ENCODE assay signal across 8 cellular contexts in the genomic region with DNA sequence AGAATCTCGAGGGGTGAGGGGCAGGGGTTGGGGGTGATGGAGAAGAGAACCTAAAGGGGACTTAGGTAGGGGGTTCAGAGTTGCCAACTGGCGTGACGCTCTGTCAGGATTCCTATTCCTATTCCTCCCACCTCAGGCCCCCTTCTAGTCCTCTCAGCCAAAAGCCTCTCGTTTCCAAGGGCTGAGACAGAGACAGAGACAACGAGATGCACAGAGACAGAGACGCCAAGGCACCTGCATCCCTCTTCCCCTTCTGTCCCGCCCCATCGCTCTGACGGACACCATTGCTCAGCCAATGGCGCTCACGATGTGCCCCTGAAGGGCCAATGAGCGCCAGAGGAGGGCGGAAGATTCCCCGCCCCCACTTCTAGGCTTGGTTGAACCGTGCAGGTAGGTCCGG.
DNase-seq lines count a peak whose midpoint lies in the region; ATAC-seq, FAIRE-seq and TF ChIP-seq lines count a peak whose summit lies in the region.
"Not testable (repeated sequence)": the region's sequence is repeated elsewhere in the genome, so short reads cannot be mapped to it uniquely, and the experiment has no call there.

No MANE protein-coding gene starts in this region.

- H2BK5ac ChIP-seq in H9 (ENCODE audit: insufficient read length, low read length) = not testable (repeated sequence)

- TF ChIP-seq CTCF in H9 (conservative IDR thresholded peaks at IDR 0.05); mammary epithelial cell (conservative IDR thresholded peaks at IDR 0.05 in 1 of 2, IDR thresholded peaks at IDR 0.05 in 1 of 2; ENCODE audit: extremely low read depth in 1 of 2, insufficient read depth in 1 of 2, low read depth in 1 of 2, low read length in 2 of 2); retinal pigment epithelial cell (conservative IDR thresholded peaks at IDR 0.05; ENCODE audit: low read depth, low read length); thoracic aorta (IDR thresholded peaks at IDR 0.05): not testable (repeated sequence)

- not testable (repeated sequence) for H2BK20ac ChIP-seq in H9 (ENCODE audit: low read depth, low read length, poor library complexity, severe bottlenecking)

- not testable (repeated sequence) for H3K4me1 ChIP-seq in H9 (ENCODE audit: insufficient read depth, low read length); HUES48 (ENCODE audit: control insufficient read depth, insufficient read depth, low read length); mammary epithelial cell (ENCODE audit: insufficient read depth, low read length); iPS-20b (ENCODE audit: insufficient read depth, low read length); thoracic aorta (ENCODE audit: control insufficient read depth in 1 of 2, low read depth in 2 of 2)

- H3K9me3 Mint-ChIP-seq in H9 = not testable (repeated sequence)

- H3T11ph ChIP-seq in H9 (ENCODE audit: low read length) = not testable (repeated sequence)

- H3K4me3 ChIP-seq in HUES48 (ENCODE audit: low read depth, low read length) (peak overlapping the region; percentile 56; the same call in 1 of the 2 replicates), mammary epithelial cell (replicated peaks in 1 of 3; ENCODE audit: insufficient read depth in 1 of 3, low read depth in 2 of 3, low read length in 3 of 3) (peak overlapping the region in 2 of 3 experiments; percentile 36 to 50), iPS-20b (ENCODE audit: low read length) (peak overlapping the region; percentile 51; the same call in 1 of the 2 replicates), retinal pigment epithelial cell (ENCODE audit: low read length) (peak overlapping the region; percentile 44), thoracic aorta (peak overlapping the region; percentile 77)

- not testable (repeated sequence) for H4K5ac ChIP-seq in H9 (ENCODE audit: insufficient read length, low read depth, low read length)

- not testable (repeated sequence) for H3K79me2 ChIP-seq in H9 (ENCODE audit: insufficient read depth, low read length); mammary epithelial cell (ENCODE audit: insufficient read depth, low read length)

- not testable (repeated sequence) for H3K4me1 Mint-ChIP-seq in H9

- H4K20me1 ChIP-seq in H9 (ENCODE audit: control insufficient read depth, insufficient read depth, insufficient read length); mammary epithelial cell (ENCODE audit: insufficient read depth, low read length): not testable (repeated sequence)

- ATAC-seq in thoracic aorta (ENCODE audit: insufficient number of reproducible peaks, low FRiP score, low read depth) = peak; percentile 75

- H3K4ac ChIP-seq in H9 (ENCODE audit: low read depth, low read length) = not testable (repeated sequence)

- not testable (repeated sequence) for H3K4me2 ChIP-seq in H9 (ENCODE audit: insufficient read depth, insufficient read length, low read length); mammary epithelial cell (ENCODE audit: insufficient read depth, low read depth, low read length)

- not testable (repeated sequence) for H3K56ac ChIP-seq in H9 (ENCODE audit: insufficient read length, low read depth, low read length)

- CTCF ChIA-PET in mammary epithelial cell (lab: Charles Lee; ENCODE audit: low non-redundant PET) = not testable (repeated sequence)

- intact Hi-C loops in mammary epithelial cell (cut with micrococcal nuclease) = not testable (repeated sequence)

- TF ChIP-seq POLR2A in GM12891 (IDR thresholded peaks at IDR 0.05; ENCODE audit: low read depth, low read length) = not testable (repeated sequence)

- H3K36me3 ChIP-seq in HUES48 (ENCODE audit: control insufficient read depth, insufficient read depth, low read length); mammary epithelial cell (ENCODE audit: insufficient read depth, low read length); iPS-20b (ENCODE audit: insufficient read depth, low read depth, low read length); thoracic aorta: not testable (repeated sequence)

- in situ Hi-C loops in mammary epithelial cell (cut with MboI; ENCODE audit: low sequenced_read_pairs in 2 of 2) = not testable (repeated sequence)

- H2BK12ac ChIP-seq in H9 (ENCODE audit: insufficient read length, low read depth, low read length) = not testable (repeated sequence)

- H4K8ac ChIP-seq in H9 (replicated peaks; ENCODE audit: insufficient read length, low read depth, low read length) = not testable (repeated sequence)

- peak overlapping the region; percentile 50 to 74 for H3K4me3 Mint-ChIP-seq in H9

- not testable (repeated sequence) for H3K27ac Mint-ChIP-seq in H9

- peak; percentile 99 for FAIRE-seq in GM12891 (lab: Jason Lieb, UNC)

- H4K91ac ChIP-seq in H9 (ENCODE audit: insufficient read length, low read depth, low read length) = not testable (repeated sequence)

- BruUV-seq in mammary epithelial cell (replicated peaks; lab: Mats Ljungman, UMichigan) = not testable (repeated sequence)

- not testable (repeated sequence) for H2AK5ac ChIP-seq in H9 (ENCODE audit: insufficient read length, low read length)

- H3K27ac ChIP-seq in H9 (ENCODE audit: insufficient read length, low read depth, low read length); HUES48 (ENCODE audit: low read depth, low read length); mammary epithelial cell (ENCODE audit: insufficient read depth, low read depth, low read length); iPS-20b (ENCODE audit: low read length); thoracic aorta: not testable (repeated sequence)

- not testable (repeated sequence) for H3K9me3 ChIP-seq in H9 (ENCODE audit: control insufficient read depth, low read depth, low read length); HUES48 (ENCODE audit: control insufficient read depth, insufficient read depth, low read length); mammary epithelial cell (replicated peaks; ENCODE audit: insufficient read depth, low read length); iPS-20b (ENCODE audit: insufficient read depth, low read depth, low read length); thoracic aorta

- not testable (repeated sequence) for H3K14ac ChIP-seq in H9 (ENCODE audit: insufficient read depth, low read length)

- not testable (repeated sequence) for H2BK15ac ChIP-seq in H9 (ENCODE audit: low read depth, low read length)

- peak; percentile 39 for DNase-seq in GM12891 (ENCODE audit: insufficient read length, low spot score)
- DNase-seq in H9 = peak; percentile 72
- DNase-seq in activated CD4-positive, alpha-beta T cell treated with anti-CD3 and anti-CD28 coated beads for 4 hours = peak; percentile 75 to 87
- DNase-seq in mammary epithelial cell = peak; percentile 59
- not testable (repeated sequence) for DNase-seq in retinal pigment epithelial cell (ENCODE audit: low read depth)
- peak; percentile 5 for DNase-seq in thoracic aorta (ENCODE audit: low spot score)

- dilution Hi-C loops in mammary epithelial cell (cut with HindIII; ENCODE audit: low sequenced_read_pairs) = not testable (repeated sequence)

- H3K9ac ChIP-seq in H9 (ENCODE audit: extremely low read depth, insufficient read length, low read length); HUES48 (ENCODE audit: low read depth, low read length); mammary epithelial cell (ENCODE audit: insufficient read depth, low read length); iPS-20b (ENCODE audit: low read depth, low read length): not testable (repeated sequence)

- H3K27me3 ChIP-seq in H9 (ENCODE audit: insufficient read depth, low read length); HUES48 (ENCODE audit: control insufficient read depth, insufficient read depth, low read length); mammary epithelial cell (ENCODE audit: insufficient read depth, low read length); iPS-20b (ENCODE audit: insufficient read depth, low read length); thoracic aorta (replicated peaks; ENCODE audit: insufficient read depth): not testable (repeated sequence)

- not testable (repeated sequence) for H3K27me3 Mint-ChIP-seq in H9 (ENCODE audit: low read depth)

- H2BK120ac ChIP-seq in H9 (ENCODE audit: low read depth, low read length, poor library complexity, severe bottlenecking) = not testable (repeated sequence)

- WGBS in H9 (ENCODE audit: extremely low coverage, insufficient read length, low lambda C conversion rate) = no CpG with 5 or more reads among the region's 16 CpGs
- WGBS in mammary epithelial cell (ENCODE audit: low coverage, missing lambda C conversion rate) = 0% methylated on average over 1 of the region's 16 CpGs

- not testable (repeated sequence) for H3K23me2 ChIP-seq in H9 (ENCODE audit: insufficient read length, low read depth, low read length, poor library complexity, severe bottlenecking)

- not testable (repeated sequence) for H2AFZ ChIP-seq in H9 (ENCODE audit: low read length)
- peak overlapping the region; percentile 85 for H2AFZ ChIP-seq in mammary epithelial cell (ENCODE audit: low read depth, low read length)

- not testable (repeated sequence) for H3K18ac ChIP-seq in H9 (ENCODE audit: insufficient read length, low read depth, low read length)

- not testable (repeated sequence) for H3K23ac ChIP-seq in H9 (ENCODE audit: insufficient read length, low read depth, low read length)

- H3K36me3 Mint-ChIP-seq in H9 (ENCODE audit: insufficient read depth in 1 of 3, low read depth in 3 of 3) = not testable (repeated sequence)

- H3K79me1 ChIP-seq in H9 (ENCODE audit: insufficient read depth, low read depth, low read length, poor library complexity, severe bottlenecking) = not testable (repeated sequence)
